1 cellular context compared by ENCODE assay signal in genomic region chr22:25235547-25236290, GRCh38.
TF ChIP-seq lines count a peak whose summit lies in the region.

No MANE protein-coding gene starts in this region.

TF ChIP-seq in HepG2, 621 proteins besides CTCF, POLR2A, EP300 and RAD21 (continues in another document):
- TF ChIP-seq, protein P1, sequence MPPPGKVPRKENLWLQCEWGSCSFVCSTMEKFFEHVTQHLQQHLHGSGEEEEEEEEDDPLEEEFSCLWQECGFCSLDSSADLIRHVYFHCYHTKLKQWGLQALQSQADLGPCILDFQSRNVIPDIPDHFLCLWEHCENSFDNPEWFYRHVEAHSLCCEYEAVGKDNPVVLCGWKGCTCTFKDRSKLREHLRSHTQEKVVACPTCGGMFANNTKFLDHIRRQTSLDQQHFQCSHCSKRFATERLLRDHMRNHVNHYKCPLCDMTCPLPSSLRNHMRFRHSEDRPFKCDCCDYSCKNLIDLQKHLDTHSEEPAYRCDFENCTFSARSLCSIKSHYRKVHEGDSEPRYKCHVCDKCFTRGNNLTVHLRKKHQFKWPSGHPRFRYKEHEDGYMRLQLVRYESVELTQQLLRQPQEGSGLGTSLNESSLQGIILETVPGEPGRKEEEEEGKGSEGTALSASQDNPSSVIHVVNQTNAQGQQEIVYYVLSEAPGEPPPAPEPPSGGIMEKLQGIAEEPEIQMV (CRISPR knock-in tag; IDR thresholded peaks at IDR 0.05; ENCODE audit: low read depth), result no peak
- TF ChIP-seq ZNF274 (CRISPR knock-in tag; IDR thresholded peaks at IDR 0.05) (0 out of 2 replicates have a peak, but pooled peaks have one; percentile 32), MZF1 (CRISPR knock-in tag; IDR thresholded peaks at IDR 0.05; ENCODE audit: borderline replicate concordance) (no peak), PAX8 (CRISPR knock-in tag; IDR thresholded peaks at IDR 0.05; ENCODE audit: borderline replicate concordance) (no peak), CENPX (CRISPR knock-in tag; IDR thresholded peaks at IDR 0.05) (no peak), SNAPC2 (CRISPR knock-in tag; IDR thresholded peaks at IDR 0.05) (no peak), ARHGAP35 (CRISPR knock-in tag; IDR thresholded peaks at IDR 0.05; ENCODE audit: borderline replicate concordance) (0 out of 2 replicates have a peak, but pooled peaks have one; percentile 42), DRAP1 (CRISPR knock-in tag; IDR thresholded peaks at IDR 0.05) (0 out of 2 replicates have a peak, but pooled peaks have one; percentile 39), SIX4 (CRISPR knock-in tag; IDR thresholded peaks at IDR 0.05) (no peak), NFE2L2 (IDR thresholded peaks at IDR 0.05; ENCODE audit: low read length) (no peak), ZNF234 (CRISPR knock-in tag; conservative IDR thresholded peaks at IDR 0.05) (no peak), ZMYM4 (CRISPR knock-in tag; IDR thresholded peaks at IDR 0.05) (peak; percentile 87), AGO2 (optimal IDR thresholded peaks at IDR 0.05; ENCODE audit: low read depth, low read length) (no peak), ZNF841 (CRISPR knock-in tag; IDR thresholded peaks at IDR 0.05; ENCODE audit: borderline replicate concordance) (no peak), ZBTB7A (CRISPR knock-in tag; IDR thresholded peaks at IDR 0.05) (no peak), ZFP62 (CRISPR knock-in tag; IDR thresholded peaks at IDR 0.05) (no peak), FOSL2 (CRISPR knock-in tag; IDR thresholded peaks at IDR 0.05) (0 out of 2 replicates have a peak, but pooled peaks have one; percentile 21)
- TF ChIP-seq, protein P2, sequence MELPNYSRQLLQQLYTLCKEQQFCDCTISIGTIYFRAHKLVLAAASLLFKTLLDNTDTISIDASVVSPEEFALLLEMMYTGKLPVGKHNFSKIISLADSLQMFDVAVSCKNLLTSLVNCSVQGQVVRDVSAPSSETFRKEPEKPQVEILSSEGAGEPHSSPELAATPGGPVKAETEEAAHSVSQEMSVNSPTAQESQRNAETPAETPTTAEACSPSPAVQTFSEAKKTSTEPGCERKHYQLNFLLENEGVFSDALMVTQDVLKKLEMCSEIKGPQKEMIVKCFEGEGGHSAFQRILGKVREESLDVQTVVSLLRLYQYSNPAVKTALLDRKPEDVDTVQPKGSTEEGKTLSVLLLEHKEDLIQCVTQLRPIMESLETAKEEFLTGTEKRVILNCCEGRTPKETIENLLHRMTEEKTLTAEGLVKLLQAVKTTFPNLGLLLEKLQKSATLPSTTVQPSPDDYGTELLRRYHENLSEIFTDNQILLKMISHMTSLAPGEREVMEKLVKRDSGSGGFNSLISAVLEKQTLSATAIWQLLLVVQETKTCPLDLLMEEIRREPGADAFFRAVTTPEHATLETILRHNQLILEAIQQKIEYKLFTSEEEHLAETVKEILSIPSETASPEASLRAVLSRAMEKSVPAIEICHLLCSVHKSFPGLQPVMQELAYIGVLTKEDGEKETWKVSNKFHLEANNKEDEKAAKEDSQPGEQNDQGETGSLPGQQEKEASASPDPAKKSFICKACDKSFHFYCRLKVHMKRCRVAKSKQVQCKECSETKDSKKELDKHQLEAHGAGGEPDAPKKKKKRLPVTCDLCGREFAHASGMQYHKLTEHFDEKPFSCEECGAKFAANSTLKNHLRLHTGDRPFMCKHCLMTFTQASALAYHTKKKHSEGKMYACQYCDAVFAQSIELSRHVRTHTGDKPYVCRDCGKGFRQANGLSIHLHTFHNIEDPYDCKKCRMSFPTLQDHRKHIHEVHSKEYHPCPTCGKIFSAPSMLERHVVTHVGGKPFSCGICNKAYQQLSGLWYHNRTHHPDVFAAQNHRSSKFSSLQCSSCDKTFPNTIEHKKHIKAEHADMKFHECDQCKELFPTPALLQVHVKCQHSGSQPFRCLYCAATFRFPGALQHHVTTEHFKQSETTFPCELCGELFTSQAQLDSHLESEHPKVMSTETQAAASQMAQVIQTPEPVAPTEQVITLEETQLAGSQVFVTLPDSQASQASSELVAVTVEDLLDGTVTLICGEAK (IDR thresholded peaks at IDR 0.05), result no peak
- TF ChIP-seq, protein P2 (CRISPR knock-in tag; IDR thresholded peaks at IDR 0.05), result no peak
- TF ChIP-seq, protein P3, sequence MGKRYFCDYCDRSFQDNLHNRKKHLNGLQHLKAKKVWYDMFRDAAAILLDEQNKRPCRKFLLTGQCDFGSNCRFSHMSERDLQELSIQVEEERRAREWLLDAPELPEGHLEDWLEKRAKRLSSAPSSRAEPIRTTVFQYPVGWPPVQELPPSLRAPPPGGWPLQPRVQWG (CRISPR knock-in tag; IDR thresholded peaks at IDR 0.05; ENCODE audit: borderline replicate concordance, low read depth), result no peak
- TF ChIP-seq, protein P4, sequence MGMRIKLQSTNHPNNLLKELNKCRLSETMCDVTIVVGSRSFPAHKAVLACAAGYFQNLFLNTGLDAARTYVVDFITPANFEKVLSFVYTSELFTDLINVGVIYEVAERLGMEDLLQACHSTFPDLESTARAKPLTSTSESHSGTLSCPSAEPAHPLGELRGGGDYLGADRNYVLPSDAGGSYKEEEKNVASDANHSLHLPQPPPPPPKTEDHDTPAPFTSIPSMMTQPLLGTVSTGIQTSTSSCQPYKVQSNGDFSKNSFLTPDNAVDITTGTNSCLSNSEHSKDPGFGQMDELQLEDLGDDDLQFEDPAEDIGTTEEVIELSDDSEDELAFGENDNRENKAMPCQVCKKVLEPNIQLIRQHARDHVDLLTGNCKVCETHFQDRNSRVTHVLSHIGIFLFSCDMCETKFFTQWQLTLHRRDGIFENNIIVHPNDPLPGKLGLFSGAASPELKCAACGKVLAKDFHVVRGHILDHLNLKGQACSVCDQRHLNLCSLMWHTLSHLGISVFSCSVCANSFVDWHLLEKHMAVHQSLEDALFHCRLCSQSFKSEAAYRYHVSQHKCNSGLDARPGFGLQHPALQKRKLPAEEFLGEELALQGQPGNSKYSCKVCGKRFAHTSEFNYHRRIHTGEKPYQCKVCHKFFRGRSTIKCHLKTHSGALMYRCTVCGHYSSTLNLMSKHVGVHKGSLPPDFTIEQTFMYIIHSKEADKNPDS (CRISPR knock-in tag; IDR thresholded peaks at IDR 0.05), result 0 out of 2 replicates have a peak, but pooled peaks have one; percentile 46
- TF ChIP-seq, protein P5, sequence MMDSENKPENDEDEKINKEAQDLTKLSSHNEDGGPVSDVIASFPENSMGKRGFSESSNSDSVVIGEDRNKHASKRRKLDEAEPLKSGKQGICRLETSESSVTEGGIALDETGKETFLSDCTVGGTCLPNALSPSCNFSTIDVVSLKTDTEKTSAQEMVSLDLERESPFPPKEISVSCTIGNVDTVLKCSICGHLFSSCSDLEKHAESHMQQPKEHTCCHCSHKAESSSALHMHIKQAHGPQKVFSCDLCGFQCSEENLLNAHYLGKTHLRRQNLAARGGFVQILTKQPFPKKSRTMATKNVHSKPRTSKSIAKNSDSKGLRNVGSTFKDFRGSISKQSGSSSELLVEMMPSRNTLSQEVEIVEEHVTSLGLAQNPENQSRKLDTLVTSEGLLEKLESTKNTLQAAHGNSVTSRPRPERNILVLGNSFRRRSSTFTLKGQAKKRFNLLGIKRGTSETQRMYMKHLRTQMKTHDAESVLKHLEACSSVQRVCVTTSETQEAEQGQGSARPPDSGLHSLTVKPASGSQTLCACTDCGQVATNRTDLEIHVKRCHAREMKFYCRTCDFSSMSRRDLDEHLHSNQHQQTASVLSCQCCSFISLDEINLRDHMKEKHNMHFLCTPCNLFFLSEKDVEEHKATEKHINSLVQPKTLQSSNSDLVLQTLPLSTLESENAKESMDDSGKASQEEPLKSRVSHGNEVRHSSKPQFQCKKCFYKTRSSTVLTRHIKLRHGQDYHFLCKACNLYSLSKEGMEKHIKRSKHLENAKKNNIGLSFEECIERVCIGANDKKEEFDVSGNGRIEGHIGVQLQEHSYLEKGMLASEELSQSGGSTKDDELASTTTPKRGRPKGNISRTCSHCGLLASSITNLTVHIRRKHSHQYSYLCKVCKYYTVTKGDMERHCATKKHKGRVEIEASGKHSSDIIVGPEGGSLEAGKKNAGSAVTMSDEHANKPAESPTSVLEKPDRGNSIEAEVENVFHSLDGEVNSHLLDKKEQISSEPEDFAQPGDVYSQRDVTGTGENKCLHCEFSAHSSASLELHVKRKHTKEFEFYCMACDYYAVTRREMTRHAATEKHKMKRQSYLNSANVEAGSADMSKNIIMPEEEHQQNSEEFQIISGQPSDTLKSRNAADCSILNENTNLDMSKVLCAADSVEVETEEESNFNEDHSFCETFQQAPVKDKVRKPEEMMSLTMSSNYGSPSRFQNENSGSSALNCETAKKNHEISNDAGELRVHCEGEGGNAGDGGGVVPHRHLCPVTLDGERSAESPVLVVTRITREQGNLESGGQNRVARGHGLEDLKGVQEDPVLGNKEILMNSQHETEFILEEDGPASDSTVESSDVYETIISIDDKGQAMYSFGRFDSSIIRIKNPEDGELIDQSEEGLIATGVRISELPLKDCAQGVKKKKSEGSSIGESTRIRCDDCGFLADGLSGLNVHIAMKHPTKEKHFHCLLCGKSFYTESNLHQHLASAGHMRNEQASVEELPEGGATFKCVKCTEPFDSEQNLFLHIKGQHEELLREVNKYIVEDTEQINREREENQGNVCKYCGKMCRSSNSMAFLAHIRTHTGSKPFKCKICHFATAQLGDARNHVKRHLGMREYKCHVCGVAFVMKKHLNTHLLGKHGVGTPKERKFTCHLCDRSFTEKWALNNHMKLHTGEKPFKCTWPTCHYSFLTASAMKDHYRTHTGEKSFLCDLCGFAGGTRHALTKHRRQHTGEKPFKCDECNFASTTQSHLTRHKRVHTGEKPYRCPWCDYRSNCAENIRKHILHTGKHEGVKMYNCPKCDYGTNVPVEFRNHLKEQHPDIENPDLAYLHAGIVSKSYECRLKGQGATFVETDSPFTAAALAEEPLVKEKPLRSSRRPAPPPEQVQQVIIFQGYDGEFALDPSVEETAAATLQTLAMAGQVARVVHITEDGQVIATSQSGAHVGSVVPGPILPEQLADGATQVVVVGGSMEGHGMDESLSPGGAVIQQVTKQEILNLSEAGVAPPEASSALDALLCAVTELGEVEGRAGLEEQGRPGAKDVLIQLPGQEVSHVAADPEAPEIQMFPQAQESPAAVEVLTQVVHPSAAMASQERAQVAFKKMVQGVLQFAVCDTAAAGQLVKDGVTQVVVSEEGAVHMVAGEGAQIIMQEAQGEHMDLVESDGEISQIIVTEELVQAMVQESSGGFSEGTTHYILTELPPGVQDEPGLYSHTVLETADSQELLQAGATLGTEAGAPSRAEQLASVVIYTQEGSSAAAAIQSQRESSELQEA (CRISPR knock-in tag; IDR thresholded peaks at IDR 0.05; ENCODE audit: not compliant biosample characterization), result no peak
- TF ChIP-seq, protein P6, sequence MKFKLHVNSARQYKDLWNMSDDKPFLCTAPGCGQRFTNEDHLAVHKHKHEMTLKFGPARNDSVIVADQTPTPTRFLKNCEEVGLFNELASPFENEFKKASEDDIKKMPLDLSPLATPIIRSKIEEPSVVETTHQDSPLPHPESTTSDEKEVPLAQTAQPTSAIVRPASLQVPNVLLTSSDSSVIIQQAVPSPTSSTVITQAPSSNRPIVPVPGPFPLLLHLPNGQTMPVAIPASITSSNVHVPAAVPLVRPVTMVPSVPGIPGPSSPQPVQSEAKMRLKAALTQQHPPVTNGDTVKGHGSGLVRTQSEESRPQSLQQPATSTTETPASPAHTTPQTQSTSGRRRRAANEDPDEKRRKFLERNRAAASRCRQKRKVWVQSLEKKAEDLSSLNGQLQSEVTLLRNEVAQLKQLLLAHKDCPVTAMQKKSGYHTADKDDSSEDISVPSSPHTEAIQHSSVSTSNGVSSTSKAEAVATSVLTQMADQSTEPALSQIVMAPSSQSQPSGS (CRISPR knock-in tag; IDR thresholded peaks at IDR 0.05), result 0 out of 2 replicates have a peak, but pooled peaks have one; percentile 17
- TF ChIP-seq, protein P7, sequence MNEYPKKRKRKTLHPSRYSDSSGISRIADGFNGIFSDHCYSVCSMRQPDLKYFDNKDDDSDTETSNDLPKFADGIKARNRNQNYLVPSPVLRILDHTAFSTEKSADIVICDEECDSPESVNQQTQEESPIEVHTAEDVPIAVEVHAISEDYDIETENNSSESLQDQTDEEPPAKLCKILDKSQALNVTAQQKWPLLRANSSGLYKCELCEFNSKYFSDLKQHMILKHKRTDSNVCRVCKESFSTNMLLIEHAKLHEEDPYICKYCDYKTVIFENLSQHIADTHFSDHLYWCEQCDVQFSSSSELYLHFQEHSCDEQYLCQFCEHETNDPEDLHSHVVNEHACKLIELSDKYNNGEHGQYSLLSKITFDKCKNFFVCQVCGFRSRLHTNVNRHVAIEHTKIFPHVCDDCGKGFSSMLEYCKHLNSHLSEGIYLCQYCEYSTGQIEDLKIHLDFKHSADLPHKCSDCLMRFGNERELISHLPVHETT (CRISPR knock-in tag; conservative IDR thresholded peaks at IDR 0.05), result no peak
- TF ChIP-seq, protein P8, sequence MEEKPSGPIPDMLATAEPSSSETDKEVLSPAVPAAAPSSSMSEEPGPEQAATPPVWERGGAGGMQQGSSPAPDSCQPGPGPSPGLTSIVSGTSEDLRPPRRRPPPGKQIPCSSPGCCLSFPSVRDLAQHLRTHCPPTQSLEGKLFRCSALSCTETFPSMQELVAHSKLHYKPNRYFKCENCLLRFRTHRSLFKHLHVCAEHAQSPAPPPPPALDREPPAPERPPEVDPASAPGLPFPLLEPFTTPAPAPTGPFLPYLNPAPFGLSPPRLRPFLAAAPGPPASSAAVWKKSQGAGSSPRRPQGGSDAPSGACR (CRISPR knock-in tag; IDR thresholded peaks at IDR 0.05), result 0 out of 2 replicates have a peak, but pooled peaks have one; percentile 41
